Comparison of ENCODE assay signal across 21 cellular contexts in the genomic region with DNA sequence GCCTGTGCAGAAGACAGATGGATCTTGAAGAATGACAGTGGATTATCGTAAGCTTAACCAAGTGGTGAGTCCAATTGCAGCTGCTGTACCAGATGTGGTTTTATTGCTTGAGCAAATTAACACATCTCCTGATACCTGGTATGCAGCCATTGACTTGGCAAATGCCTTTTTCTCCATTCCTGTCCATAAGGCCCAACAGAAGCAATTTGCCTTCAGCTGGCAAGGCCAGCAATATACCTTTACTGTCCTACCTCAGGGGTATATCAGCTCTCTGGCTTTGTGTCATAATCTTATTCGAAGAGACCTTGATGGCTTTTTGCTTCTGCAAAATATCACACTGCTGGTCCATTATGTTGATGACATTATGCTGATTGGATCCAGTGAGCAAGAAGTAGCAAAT. TPM values are rescaled to one million over a fixed set of nuclear protein-coding genes. Genes with fewer than 3 reads are reported as not detected.
"Had no signal": no experiment of that assay in that cellular context is flagged by ENCODE, and none has a peak within 500 bp of the region (broad histone marks: within the 10 kb centered on the region; RNA-seq: fewer than 3 reads in every experiment).

No MANE protein-coding gene starts in this region.

RNA-seq across cellular contexts. Expression of a gene that starts 9.0 kb away (rescaled TPM):
- total RNA-seq: activated naive CD4-positive, alpha-beta T cell treated with anti-CD3 and anti-CD28 coated beads for 36 hours; activated naive CD4-positive, alpha-beta T cell treated with anti-CD3 and anti-CD28 coated beads, Interleukin-2, amount 50 U/mL, for 72 hours; activated naive CD8-positive, alpha-beta T cell treated with anti-CD3 and anti-CD28 coated beads for 36 hours; activated naive CD8-positive, alpha-beta T cell treated with anti-CD3 and anti-CD28 coated beads, Interleukin-2, amount 10 ng/mL, durations not matched to agents 7 days and 5 days; activated T-cell treated with anti-CD3 and anti-CD28 coated beads, Interleukin-2, amount 50 U/mL, for 4 hours; activated T-cell treated with anti-CD3 and anti-CD28 coated beads, Interleukin-2, amount 50 U/mL, for 72 hours; activated T-helper 1 cell treated with anti-CD3 and anti-CD28 coated beads, Interleukin-12 subunit alpha, Interleukin-12 subunit beta, Interleukin-2, Interleukin-4 antibody, amounts not matched to agents 30 ng/mL and 10 ng/mL and 1 ng/mL, durations not matched to agents 14 hours and 24 hours and 36 hours; activated T-helper 17 cell treated with anti-CD3 and anti-CD28 coated beads, Interleukin-2, amount 50 U/mL, for 72 hours; activated T-helper 2 cell treated with anti-CD3 and anti-CD28 coated beads, Interferon-gamma antibody, Interleukin-2, Interleukin-4, amounts not matched to agents 10 μg/mL and 5 μg/mL and 100 μg/mL, durations not matched to agents 14 hours and 24 hours and 36 hours; adrenal gland; aorta; ascending aorta; astrocyte; body of pancreas; breast epithelium; bronchial epithelial cell; cardiac muscle cell; cardiac septum; cerebellum; chondrocyte had no signal
- polyA plus RNA-seq: adipose tissue, adrenal gland, aorta, cardiac muscle cell had no signal

RNA-seq across cellular contexts. Expression of a gene that starts 17.9 kb away (rescaled TPM):
- total RNA-seq: activated naive CD4-positive, alpha-beta T cell treated with anti-CD3 and anti-CD28 coated beads for 36 hours; activated naive CD4-positive, alpha-beta T cell treated with anti-CD3 and anti-CD28 coated beads, Interleukin-2, amount 50 U/mL, for 72 hours; activated naive CD8-positive, alpha-beta T cell treated with anti-CD3 and anti-CD28 coated beads for 36 hours; activated naive CD8-positive, alpha-beta T cell treated with anti-CD3 and anti-CD28 coated beads, Interleukin-2, amount 10 ng/mL, durations not matched to agents 7 days and 5 days; activated T-cell treated with anti-CD3 and anti-CD28 coated beads, Interleukin-2, amount 50 U/mL, for 4 hours; activated T-cell treated with anti-CD3 and anti-CD28 coated beads, Interleukin-2, amount 50 U/mL, for 72 hours; activated T-helper 1 cell treated with anti-CD3 and anti-CD28 coated beads, Interleukin-12 subunit alpha, Interleukin-12 subunit beta, Interleukin-2, Interleukin-4 antibody, amounts not matched to agents 30 ng/mL and 10 ng/mL and 1 ng/mL, durations not matched to agents 14 hours and 24 hours and 36 hours; activated T-helper 17 cell treated with anti-CD3 and anti-CD28 coated beads, Interleukin-2, amount 50 U/mL, for 72 hours; activated T-helper 2 cell treated with anti-CD3 and anti-CD28 coated beads, Interferon-gamma antibody, Interleukin-2, Interleukin-4, amounts not matched to agents 10 μg/mL and 5 μg/mL and 100 μg/mL, durations not matched to agents 14 hours and 24 hours and 36 hours; adrenal gland; aorta; ascending aorta; astrocyte; body of pancreas; breast epithelium; bronchial epithelial cell; cardiac muscle cell; cardiac septum; cerebellum; chondrocyte had no signal
- polyA plus RNA-seq: adipose tissue, aorta, cardiac muscle cell had no signal

RNA-seq across cellular contexts. Expression of a gene that starts 21.3 kb away (rescaled TPM):
- total RNA-seq: activated naive CD4-positive, alpha-beta T cell treated with anti-CD3 and anti-CD28 coated beads for 36 hours; activated naive CD4-positive, alpha-beta T cell treated with anti-CD3 and anti-CD28 coated beads, Interleukin-2, amount 50 U/mL, for 72 hours; activated naive CD8-positive, alpha-beta T cell treated with anti-CD3 and anti-CD28 coated beads for 36 hours; activated naive CD8-positive, alpha-beta T cell treated with anti-CD3 and anti-CD28 coated beads, Interleukin-2, amount 10 ng/mL, durations not matched to agents 7 days and 5 days; activated T-cell treated with anti-CD3 and anti-CD28 coated beads, Interleukin-2, amount 50 U/mL, for 4 hours; activated T-cell treated with anti-CD3 and anti-CD28 coated beads, Interleukin-2, amount 50 U/mL, for 72 hours; activated T-helper 1 cell treated with anti-CD3 and anti-CD28 coated beads, Interleukin-12 subunit alpha, Interleukin-12 subunit beta, Interleukin-2, Interleukin-4 antibody, amounts not matched to agents 30 ng/mL and 10 ng/mL and 1 ng/mL, durations not matched to agents 14 hours and 24 hours and 36 hours; activated T-helper 17 cell treated with anti-CD3 and anti-CD28 coated beads, Interleukin-2, amount 50 U/mL, for 72 hours; activated T-helper 2 cell treated with anti-CD3 and anti-CD28 coated beads, Interferon-gamma antibody, Interleukin-2, Interleukin-4, amounts not matched to agents 10 μg/mL and 5 μg/mL and 100 μg/mL, durations not matched to agents 14 hours and 24 hours and 36 hours; adrenal gland; aorta; ascending aorta; astrocyte; body of pancreas; breast epithelium; bronchial epithelial cell; cardiac muscle cell; cardiac septum; cerebellum; chondrocyte had no signal
- polyA plus RNA-seq: adipose tissue, adrenal gland, aorta, cardiac muscle cell had no signal
